In genomic region chr22:17774928-17775675, GRCh38 we compare ENCODE assay signal across 8 cellular contexts. TPM values are rescaled to one million over a fixed set of nuclear protein-coding genes. Genes with fewer than 3 reads are reported as not detected.
DNase-seq lines count a peak whose midpoint lies in the region; ATAC-seq and TF ChIP-seq lines count a peak whose summit lies in the region.

No MANE protein-coding gene starts in this region.

- peaks cover 7% of the 10 kb centered on the region; the same call in 1 of the 2 replicates for H3K27me3 ChIP-seq in HUES48 (ENCODE audit: control insufficient read depth, insufficient read depth, low read length)
- H3K27me3 ChIP-seq in mucosa of rectum (ENCODE audit: control insufficient read depth in 2 of 2, insufficient read depth in 2 of 2, low read length in 2 of 2) = no peaks in the 10 kb centered on the region

- no peak for DNase-seq in CD14-positive monocyte (ENCODE audit: low spot score)
- DNase-seq in activated naive CD8-positive, alpha-beta T cell treated with anti-CD3 and anti-CD28 coated beads for 36 hours = no peak
- no peak for DNase-seq in NCI-H748 (lab: John Stamatoyannopoulos, UW; ENCODE audit: unreplicated experiment)
- DNase-seq in GM03348 (ENCODE audit: low spot score) = no peak

- TF ChIP-seq CTCF in CD14-positive monocyte (IDR thresholded peaks at IDR 0.05) = no peak

- peak overlapping the region; percentile 69 to 100 (median 91) for H3K27ac Mint-ChIP-seq in CD14-positive monocyte
- H3K27ac Mint-ChIP-seq in activated naive CD8-positive, alpha-beta T cell treated with anti-CD3 and anti-CD28 coated beads for 36 hours = peak overlapping the region; percentile 19

- H3K27ac ChIP-seq in HUES48 (ENCODE audit: low read depth, low read length) (no peak overlapping the region), mucosa of rectum (ENCODE audit: low read depth in 2 of 2, low read length in 2 of 2) (peak overlapping the region in 1 of 2 donors; percentile 58)

- peaks cover 0 to 2% (median 0%) of the 10 kb centered on the region in 7 donors for H3K9me3 Mint-ChIP-seq in CD14-positive monocyte
- H3K9me3 Mint-ChIP-seq in activated naive CD8-positive, alpha-beta T cell treated with anti-CD3 and anti-CD28 coated beads for 36 hours = peaks cover 1% of the 10 kb centered on the region

- H3K4me3 ChIP-seq in HUES48 (ENCODE audit: low read depth, low read length) (peak overlapping the region; percentile 67; the same call in 1 of the 2 replicates), mucosa of rectum (ENCODE audit: low read length in 2 of 2) (peak overlapping the region; percentile 38 to 64)

- H3K4me1 Mint-ChIP-seq in CD14-positive monocyte = peaks cover 74% of the 10 kb centered on the region
- peaks cover 72% of the 10 kb centered on the region for H3K4me1 Mint-ChIP-seq in activated naive CD8-positive, alpha-beta T cell treated with anti-CD3 and anti-CD28 coated beads for 36 hours

- H3K4me1 ChIP-seq in HUES48 (ENCODE audit: control insufficient read depth, insufficient read depth, low read length) (peaks cover 9% of the 10 kb centered on the region), mucosa of rectum (ENCODE audit: control insufficient read depth in 2 of 2, insufficient read depth in 2 of 2, low read length in 2 of 2) (peaks cover 21 to 23% of the 10 kb centered on the region in 2 donors)

- H3K36me3 ChIP-seq in HUES48 (ENCODE audit: control insufficient read depth, insufficient read depth, low read length) (no peaks in the 10 kb centered on the region), mucosa of rectum (ENCODE audit: control insufficient read depth in 2 of 2, insufficient read depth in 2 of 2, low read length in 2 of 2) (no peaks in the 10 kb centered on the region)

- peaks cover 0 to 1% (median 0%) of the 10 kb centered on the region in 3 donors for H3K27me3 Mint-ChIP-seq in CD14-positive monocyte (ENCODE audit: low read depth in 3 of 3)
- no peaks in the 10 kb centered on the region for H3K27me3 Mint-ChIP-seq in activated naive CD8-positive, alpha-beta T cell treated with anti-CD3 and anti-CD28 coated beads for 36 hours

- peaks cover 12 to 39% of the 10 kb centered on the region in 2 donors for H3K36me3 Mint-ChIP-seq in CD14-positive monocyte
- peaks cover 7% of the 10 kb centered on the region for H3K36me3 Mint-ChIP-seq in activated naive CD8-positive, alpha-beta T cell treated with anti-CD3 and anti-CD28 coated beads for 36 hours

- intact Hi-C loops in CD14-positive monocyte (cut with micrococcal nuclease) = loop anchor here (5.0 to 10.0 kb wide), 3 partner anchors 88 to 670 kb away; no protein-coding TSS in a partner anchor

- H3K9ac ChIP-seq in HUES48 (ENCODE audit: low read depth, low read length) = no peak overlapping the region
- H3K9ac ChIP-seq in mucosa of rectum (ENCODE audit: low read depth in 1 of 2, low read length in 2 of 2) = no peak overlapping the region

- H3K4me3 Mint-ChIP-seq in CD14-positive monocyte = peak overlapping the region; percentile 30 to 62
- peak overlapping the region; percentile 42 for H3K4me3 Mint-ChIP-seq in activated naive CD8-positive, alpha-beta T cell treated with anti-CD3 and anti-CD28 coated beads for 36 hours

- H3K9me3 ChIP-seq in HUES48 (ENCODE audit: control insufficient read depth, insufficient read depth, low read length) = no peaks in the 10 kb centered on the region
- H3K9me3 ChIP-seq in mucosa of rectum (ENCODE audit: control insufficient read depth in 2 of 2, low read length in 2 of 2) = no peaks in the 10 kb centered on the region

- ATAC-seq in HG03135 (IDR thresholded peaks at IDR 0.05; ENCODE audit: unreplicated experiment) = no peak
- ATAC-seq in GM19351 (IDR thresholded peaks at IDR 0.05; ENCODE audit: unreplicated experiment) = no peak

RNA-seq across cellular contexts. Expression of gene BID, which starts 0.8 kb away (rescaled TPM):
- 100 to 1,000 TPM; 391 to 423 TPM for polyA plus RNA-seq in CD14-positive monocyte
- 10 to 100 TPM; 19.6 to 22.0 TPM for total RNA-seq in activated naive CD8-positive, alpha-beta T cell treated with anti-CD3 and anti-CD28 coated beads for 36 hours
